Comparison of ENCODE assay signal across 1 cellular context in genomic region chr1:65148548-65149390, GRCh38.
A peak's percentile ranks its signal among the peaks of the same experiment; 100 is the strongest.
TF ChIP-seq lines count a peak whose summit lies in the region.

No MANE protein-coding gene starts in this region.

TF ChIP-seq in HEK293, 187 proteins besides CTCF, POLR2A, EP300 and RAD21 (continued from another document and continues in another):
- no peak for TF ChIP-seq ZNF580 (tag by site-specific recombination; IDR thresholded peaks at IDR 0.05)
- TF ChIP-seq BCL11A (tag by site-specific recombination; IDR thresholded peaks at IDR 0.05; ENCODE audit: low read depth) = no peak
- TF ChIP-seq ZNF335 (tag by site-specific recombination; conservative IDR thresholded peaks at IDR 0.05) = peak; percentile 76
- no peak; the same call in 1 of the 2 replicates for TF ChIP-seq ZEB2 (tag by site-specific recombination; IDR thresholded peaks at IDR 0.05)
- no peak for TF ChIP-seq MYNN (tag by site-specific recombination; IDR thresholded peaks at IDR 0.05; ENCODE audit: borderline replicate concordance)
- no peak for TF ChIP-seq ZNF366 (tag by site-specific recombination; conservative IDR thresholded peaks at IDR 0.05)
- TF ChIP-seq ZNF140 (tag by site-specific recombination; IDR thresholded peaks at IDR 0.05) = no peak
- peak; percentile 41 for TF ChIP-seq SP2 (tag by site-specific recombination; IDR thresholded peaks at IDR 0.05)
- TF ChIP-seq KLF1 (tag by site-specific recombination; IDR thresholded peaks at IDR 0.05) = peak; percentile 42; the same call in 1 of the 2 replicates
- TF ChIP-seq WT1 (tag by site-specific recombination; IDR thresholded peaks at IDR 0.05) = no peak; the same call in 1 of the 2 replicates
- peak; percentile 86 for TF ChIP-seq GLIS2 (tag by site-specific recombination; IDR thresholded peaks at IDR 0.05)
- no peak for TF ChIP-seq HOXD13 (CRISPR knock-in tag; IDR thresholded peaks at IDR 0.05; ENCODE audit: borderline replicate concordance)
- peak; percentile 37 for TF ChIP-seq SP3 (tag by site-specific recombination; IDR thresholded peaks at IDR 0.05)
- TF ChIP-seq ZNF423 (tag by site-specific recombination; IDR thresholded peaks at IDR 0.05) = peak; percentile 63; the same call in 1 of the 2 replicates
- no peak for TF ChIP-seq MEIS1 (CRISPR knock-in tag; IDR thresholded peaks at IDR 0.05; ENCODE audit: borderline replicate concordance)
- peak; percentile 49 for TF ChIP-seq ZIC2 (tag by site-specific recombination; IDR thresholded peaks at IDR 0.05)
- TF ChIP-seq BCL11B (tag by site-specific recombination; IDR thresholded peaks at IDR 0.05; ENCODE audit: low read depth) = no peak
- TF ChIP-seq KLF7 (tag by site-specific recombination; IDR thresholded peaks at IDR 0.05; ENCODE audit: borderline replicate concordance) = no peak
- peak; percentile 43; the same call in 1 of the 2 replicates for TF ChIP-seq EGR2 (tag by site-specific recombination; IDR thresholded peaks at IDR 0.05; ENCODE audit: low read depth)
- peak; percentile 94 for TF ChIP-seq ZBTB26 (tag by site-specific recombination; optimal IDR thresholded peaks at IDR 0.05)
- no peak for TF ChIP-seq ZNF571 (tag by site-specific recombination; IDR thresholded peaks at IDR 0.05)
- TF ChIP-seq KLF8 (tag by site-specific recombination; IDR thresholded peaks at IDR 0.05) = peak; percentile 62; the same call in 1 of the 2 replicates
- no peak for TF ChIP-seq ZBTB10 (tag by site-specific recombination; IDR thresholded peaks at IDR 0.05)
- TF ChIP-seq ZNF560 (tag by site-specific recombination; IDR thresholded peaks at IDR 0.05; ENCODE audit: borderline replicate concordance) = no peak
- 0 out of 2 replicates have a peak, but pooled peaks have one; percentile 16 for TF ChIP-seq ZNF660 (tag by site-specific recombination; IDR thresholded peaks at IDR 0.05)
- no peak for TF ChIP-seq PBX3 (CRISPR knock-in tag; IDR thresholded peaks at IDR 0.05)
- no peak for TF ChIP-seq ZNF175 (tag by site-specific recombination; IDR thresholded peaks at IDR 0.05)
- no peak for TF ChIP-seq ZNF404 (tag by site-specific recombination; IDR thresholded peaks at IDR 0.05)
- TF ChIP-seq ZNF626 (tag by site-specific recombination; IDR thresholded peaks at IDR 0.05) = no peak
- peak; percentile 72 for TF ChIP-seq ZFHX2 (tag by site-specific recombination; conservative IDR thresholded peaks at IDR 0.05)
- no peak for TF ChIP-seq PRDM1 (tag by site-specific recombination; IDR thresholded peaks at IDR 0.05)
- no peak for TF ChIP-seq ZNF585B (tag by site-specific recombination; IDR thresholded peaks at IDR 0.05)
- TF ChIP-seq ZBTB20 (tag by site-specific recombination; IDR thresholded peaks at IDR 0.05) = peak; percentile 72
- no peak for TF ChIP-seq ZFP3 (tag by site-specific recombination; IDR thresholded peaks at IDR 0.05; ENCODE audit: low read depth)
- no peak for TF ChIP-seq ZNF16 (tag by site-specific recombination; IDR thresholded peaks at IDR 0.05; ENCODE audit: low read depth)
- no peak for TF ChIP-seq ZBTB17 (tag by site-specific recombination; IDR thresholded peaks at IDR 0.05)
- no peak for TF ChIP-seq ZNF776 (tag by site-specific recombination; IDR thresholded peaks at IDR 0.05; ENCODE audit: borderline replicate concordance)
- 0 out of 2 replicates have a peak, but pooled peaks have one; percentile 10 for TF ChIP-seq ZNF10 (tag by site-specific recombination; IDR thresholded peaks at IDR 0.05)
- TF ChIP-seq ZBTB11 (tag by site-specific recombination; conservative IDR thresholded peaks at IDR 0.05; ENCODE audit: low read depth) = no peak
- no peak for TF ChIP-seq HIC1 (tag by site-specific recombination; IDR thresholded peaks at IDR 0.05)
- no peak for TF ChIP-seq ZNF138 (tag by site-specific recombination; IDR thresholded peaks at IDR 0.05; ENCODE audit: borderline replicate concordance)
- TF ChIP-seq GLIS1 (tag by site-specific recombination; IDR thresholded peaks at IDR 0.05) = peak; percentile 56
- TF ChIP-seq ZNF621 (tag by site-specific recombination; IDR thresholded peaks at IDR 0.05) = no peak
- TF ChIP-seq ZBTB8A (tag by site-specific recombination; IDR thresholded peaks at IDR 0.05) = peak; percentile 81
- TF ChIP-seq SP7 (tag by site-specific recombination; IDR thresholded peaks at IDR 0.05) = no peak
- TF ChIP-seq ZNF18 (tag by site-specific recombination; IDR thresholded peaks at IDR 0.05) = peak; percentile 98
- TF ChIP-seq ZSCAN30 (tag by site-specific recombination; IDR thresholded peaks at IDR 0.05) = peak; percentile 78; the same call in 1 of the 2 replicates
- TF ChIP-seq RBAK (tag by site-specific recombination; IDR thresholded peaks at IDR 0.05) = no peak
- TF ChIP-seq ZNF274 (IDR thresholded peaks at IDR 0.05; ENCODE audit: low read length) = no peak
- TF ChIP-seq ZNF274 (tag by site-specific recombination; IDR thresholded peaks at IDR 0.05; ENCODE audit: borderline replicate concordance) = no peak
- TF ChIP-seq SCRT2 (tag by site-specific recombination; IDR thresholded peaks at IDR 0.05) = peak; percentile 98
- no peak for TF ChIP-seq ZNF639 (tag by site-specific recombination; IDR thresholded peaks at IDR 0.05)
- TF ChIP-seq ZXDB (tag by site-specific recombination; IDR thresholded peaks at IDR 0.05) = peak; percentile 88
- TF ChIP-seq ZNF266 (tag by site-specific recombination; IDR thresholded peaks at IDR 0.05; ENCODE audit: low read depth) = no peak
- TF ChIP-seq ZNF707 (tag by site-specific recombination; IDR thresholded peaks at IDR 0.05) = no peak
- TF ChIP-seq ZNF791 (tag by site-specific recombination; IDR thresholded peaks at IDR 0.05) = no peak
- no peak for TF ChIP-seq ZNF510 (tag by site-specific recombination; IDR thresholded peaks at IDR 0.05; ENCODE audit: insufficient replicate concordance)
- no peak for TF ChIP-seq ZNF777 (tag by site-specific recombination; IDR thresholded peaks at IDR 0.05; ENCODE audit: borderline replicate concordance)
- TF ChIP-seq ZNF121 (tag by site-specific recombination; IDR thresholded peaks at IDR 0.05) = no peak
